ENCODE assay signal across 13 cellular contexts in genomic region chr20:21701171-21701876, GRCh38. TPM values are rescaled to one million over a fixed set of nuclear protein-coding genes. Genes with fewer than 3 reads are reported as not detected.
"Had no signal": no experiment of that assay in that cellular context is flagged by ENCODE, and none has a peak within 500 bp of the region (broad histone marks: within the 10 kb centered on the region; RNA-seq: fewer than 3 reads in every experiment).

No MANE protein-coding gene starts in this region.

- H3K9ac ChIP-seq: SK-N-SH had no signal

- ATAC-seq: activated CD8-positive, alpha-beta T cell treated with anti-CD3 and anti-CD28 coated beads for 36 hours had no signal

- H3K9me3 ChIP-seq: SK-N-SH, upper lobe of left lung had no signal

- H3K9me3 Mint-ChIP-seq: activated CD8-positive, alpha-beta T cell treated with anti-CD3 and anti-CD28 coated beads for 36 hours; activated naive CD4-positive, alpha-beta T cell treated with anti-CD3 and anti-CD28 coated beads, Interleukin-2, amount 50 U/mL, for 24 hours had no signal

- H3K27ac ChIP-seq: upper lobe of left lung, VCaP had no signal

- H3K4me3 Mint-ChIP-seq: activated CD8-positive, alpha-beta T cell treated with anti-CD3 and anti-CD28 coated beads for 36 hours; activated naive CD4-positive, alpha-beta T cell treated with anti-CD3 and anti-CD28 coated beads, Interleukin-2, amount 50 U/mL, for 24 hours had no signal

- H3K36me3 Mint-ChIP-seq: activated naive CD4-positive, alpha-beta T cell treated with anti-CD3 and anti-CD28 coated beads, Interleukin-2, amount 50 U/mL, for 24 hours had no signal

- H3K27ac Mint-ChIP-seq: activated CD8-positive, alpha-beta T cell treated with anti-CD3 and anti-CD28 coated beads for 36 hours; activated naive CD4-positive, alpha-beta T cell treated with anti-CD3 and anti-CD28 coated beads, Interleukin-2, amount 50 U/mL, for 24 hours had no signal

- H3K36me3 ChIP-seq: upper lobe of left lung had no signal

- DNase-seq: activated CD4-positive, alpha-beta T cell treated with anti-CD3 and anti-CD28 coated beads for 4 hours; activated CD8-positive, alpha-beta memory T cell treated with anti-CD3 and anti-CD28 coated beads, Interleukin-2, amount 50 U/mL, for 4 hours; activated CD8-positive, alpha-beta T cell treated with anti-CD3 and anti-CD28 coated beads for 36 hours; activated effector memory CD4-positive, alpha-beta T cell treated with anti-CD3 and anti-CD28 coated beads, Interleukin-2, amount 50 U/mL, for 16 hours; activated T-cell treated with anti-CD3 and anti-CD28 coated beads, Interleukin-2, amount 50 U/mL, for 48 hours; amniotic stem cell; SK-N-SH; stimulated activated CD4-positive, alpha-beta T cell treated with anti-CD3 and anti-CD28 coated beads, Interleukin-2, amount 100 ng/mL, for 48 hours; stimulated activated naive CD4-positive, alpha-beta T cell; T-helper 1 cell had no signal

- H3K4me3 ChIP-seq: upper lobe of left lung had no signal

RNA-seq across cellular contexts. Expression of gene PAX1, which starts 4.1 kb away (rescaled TPM):
- total RNA-seq: activated CD8-positive, alpha-beta T cell treated with anti-CD3 and anti-CD28 coated beads for 36 hours had no signal
- polyA plus RNA-seq: SK-N-SH had no signal
